ENCODE assay signal across 17 cellular contexts in the genomic region with DNA sequence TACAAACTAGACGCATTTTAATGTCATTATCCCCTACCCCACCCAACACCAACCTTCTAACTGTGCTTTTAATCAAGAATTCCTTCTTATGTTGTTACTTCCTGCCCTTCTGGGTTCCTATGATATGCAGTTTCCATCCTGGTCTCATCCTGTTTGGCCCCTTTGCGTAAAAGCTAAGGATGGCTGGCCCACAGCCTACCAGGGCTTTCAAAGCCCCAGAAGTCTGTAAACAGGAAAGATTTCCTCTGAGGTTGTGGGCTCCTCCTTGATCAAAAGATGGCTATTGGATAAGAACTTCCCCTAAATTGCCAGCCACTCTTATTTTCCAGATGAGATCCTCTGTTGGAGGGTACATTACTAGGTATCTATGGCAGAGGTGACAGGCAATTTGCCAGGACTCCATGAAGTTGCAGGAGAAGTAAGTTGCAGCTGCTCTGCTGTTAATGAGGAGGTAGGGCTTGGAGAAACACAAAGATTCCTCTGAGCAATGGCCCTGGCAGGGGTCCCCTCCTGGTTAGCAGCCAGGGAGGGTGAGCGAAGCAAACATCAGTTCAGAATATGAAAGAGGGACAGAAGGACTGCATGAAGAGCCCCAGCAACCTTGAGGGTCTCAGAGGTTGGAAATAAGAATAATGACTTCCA. TPM values are rescaled to one million over a fixed set of nuclear protein-coding genes. Genes with fewer than 3 reads are reported as not detected.
DNase-seq lines count a peak whose midpoint lies in the region; ATAC-seq, FAIRE-seq and TF ChIP-seq lines count a peak whose summit lies in the region.
"Had no signal": no experiment of that assay in that cellular context is flagged by ENCODE, and none has a peak within 500 bp of the region (broad histone marks: within the 10 kb centered on the region; RNA-seq: fewer than 3 reads in every experiment).

No MANE protein-coding gene starts in this region.

- no peak overlapping the region for H3K9ac ChIP-seq in endothelial cell of umbilical vein (replicated peaks; ENCODE audit: extremely low read depth, insufficient read depth, low read length)

- H3K4me2 ChIP-seq in endothelial cell of umbilical vein (ENCODE audit: insufficient read depth, low read length), result peak overlapping the region; percentile 12
- H3K4me2 ChIP-seq: smooth muscle cell had no signal

- POLR2A ChIA-PET in endothelial cell of umbilical vein (lab: Charles Lee), result no interaction called here
- POLR2A ChIA-PET in naive thymus-derived CD4-positive, alpha-beta T cell (lab: Charles Lee), result interaction anchor here (1.0 kb wide), 1 partner anchor 91 kb away, joined by 3 read pairs; no protein-coding TSS in a partner anchor

- no peaks in the 10 kb centered on the region for H4K20me1 ChIP-seq in endothelial cell of umbilical vein (replicated peaks; ENCODE audit: control insufficient read depth, extremely low read depth, insufficient read depth, low read length)

- CTCF ChIA-PET in endothelial cell of umbilical vein (lab: Charles Lee), result no interaction called here
- CTCF ChIA-PET in naive thymus-derived CD4-positive, alpha-beta T cell (lab: Charles Lee), result no interaction called here

- H3K27ac ChIP-seq in endothelial cell of umbilical vein (ENCODE audit: insufficient read depth, low read depth, low read length), result peak overlapping the region; percentile 30
- peak overlapping the region; percentile 72 for H3K27ac ChIP-seq in mesodermal cell (ENCODE audit: low read depth, low read length, severe bottlenecking)
- peak overlapping the region; percentile 14 to 19 for H3K27ac ChIP-seq in testis
- H3K27ac ChIP-seq in naive thymus-derived CD4-positive, alpha-beta T cell (ENCODE audit: low read depth, low read length), result no peak overlapping the region
- H3K27ac ChIP-seq: epithelial cell of prostate had no signal

- TF ChIP-seq POLR2A in endothelial cell of umbilical vein (IDR thresholded peaks at IDR 0.05; ENCODE audit: low read depth, low read length) (no peak), testis (IDR thresholded peaks at IDR 0.05) (no peak)

- no peaks in the 10 kb centered on the region for H3K9me3 ChIP-seq in endothelial cell of umbilical vein (replicated peaks; ENCODE audit: control insufficient read depth, insufficient read depth, low read length)
- H3K9me3 ChIP-seq in mesodermal cell (ENCODE audit: control insufficient read depth, low read length), result no peaks in the 10 kb centered on the region
- no peaks in the 10 kb centered on the region for H3K9me3 ChIP-seq in testis
- no peaks in the 10 kb centered on the region for H3K9me3 ChIP-seq in naive thymus-derived CD4-positive, alpha-beta T cell (ENCODE audit: control insufficient read depth in 2 of 3, low read length in 3 of 3)

- TF ChIP-seq CTCF in endothelial cell of umbilical vein (IDR thresholded peaks at IDR 0.05; ENCODE audit: extremely low read depth in 1 of 2, insufficient read depth in 1 of 2, low read depth in 1 of 2, low read length in 2 of 2), result no peak
- TF ChIP-seq CTCF in testis (IDR thresholded peaks at IDR 0.05), result no peak

- peaks cover 97% of the 10 kb centered on the region for H3K79me2 ChIP-seq in endothelial cell of umbilical vein (ENCODE audit: control insufficient read depth, insufficient read depth, low read length)

- peaks cover 34% of the 10 kb centered on the region for H3K4me1 ChIP-seq in endothelial cell of umbilical vein (ENCODE audit: control insufficient read depth, extremely low read depth, insufficient read depth, low read length)
- peaks cover 13% of the 10 kb centered on the region for H3K4me1 ChIP-seq in mesodermal cell (ENCODE audit: control insufficient read depth, insufficient read depth, low read length, poor library complexity, severe bottlenecking)
- H3K4me1 ChIP-seq in testis, result peaks cover 33% of the 10 kb centered on the region
- H3K4me1 ChIP-seq in naive thymus-derived CD4-positive, alpha-beta T cell (ENCODE audit: control insufficient read depth in 2 of 2, insufficient read depth in 2 of 2, low read length in 2 of 2), result peaks cover 0 to 5% of the 10 kb centered on the region in 2 donors

- peak overlapping the region in 2 of 9 donors; percentile 60 to 62 for H3K27ac Mint-ChIP-seq in naive thymus-derived CD4-positive, alpha-beta T cell
- H3K27ac Mint-ChIP-seq: immature natural killer cell had no signal

- peak; percentile 69 for FAIRE-seq in endothelial cell of umbilical vein (lab: Jason Lieb, UNC)
- FAIRE-seq: A204.1, K562 had no signal

- ATAC-seq in naive thymus-derived CD4-positive, alpha-beta T cell, result no peak
- ATAC-seq: K562 had no signal

- no peaks in the 10 kb centered on the region for H3K9me3 Mint-ChIP-seq in naive thymus-derived CD4-positive, alpha-beta T cell
- H3K9me3 Mint-ChIP-seq: immature natural killer cell had no signal

- no TSS peak for BruUV-seq in endothelial cell of umbilical vein (replicated peaks; lab: Mats Ljungman, UMichigan)

- H3K27me3 ChIP-seq in endothelial cell of umbilical vein (ENCODE audit: control insufficient read depth in 2 of 2, insufficient read depth in 2 of 2, low read length in 2 of 2) (no peaks in the 10 kb centered on the region), testis (no peaks in the 10 kb centered on the region)
- no peaks in the 10 kb centered on the region for H3K27me3 ChIP-seq in naive thymus-derived CD4-positive, alpha-beta T cell (ENCODE audit: control insufficient read depth in 2 of 2, insufficient read depth in 2 of 2, low read length in 2 of 2)

- H3K4me3 ChIP-seq in endothelial cell of umbilical vein (replicated peaks in 1 of 3; ENCODE audit: insufficient read depth in 1 of 3, low read depth in 1 of 3, low read length in 3 of 3) (no peak overlapping the region), mesodermal cell (ENCODE audit: extremely low read depth, insufficient read depth, low read length, poor library complexity, severe bottlenecking) (no peak overlapping the region), testis (no peak overlapping the region)
- no peak overlapping the region for H3K4me3 ChIP-seq in naive thymus-derived CD4-positive, alpha-beta T cell (ENCODE audit: low read length)
- H3K4me3 ChIP-seq: K562, smooth muscle cell had no signal

- peaks cover 0 to 7% (median 0%) of the 10 kb centered on the region in 5 donors for H3K27me3 Mint-ChIP-seq in naive thymus-derived CD4-positive, alpha-beta T cell

- no peak overlapping the region for H2AFZ ChIP-seq in endothelial cell of umbilical vein (ENCODE audit: low read depth, low read length)

- H3K36me3 ChIP-seq in endothelial cell of umbilical vein (ENCODE audit: control insufficient read depth in 2 of 2, extremely low read depth in 1 of 2, insufficient read depth in 2 of 2, low read length in 2 of 2) (peaks cover 4 to 5% of the 10 kb centered on the region in 2 experiments), mesodermal cell (ENCODE audit: control insufficient read depth, insufficient read depth, low read length) (peaks cover 30% of the 10 kb centered on the region), testis (ENCODE audit: low read depth, missing control alignments) (no peaks in the 10 kb centered on the region)
- H3K36me3 ChIP-seq in naive thymus-derived CD4-positive, alpha-beta T cell (ENCODE audit: control insufficient read depth in 2 of 3, insufficient read depth in 3 of 3, low read length in 3 of 3), result no peaks in the 10 kb centered on the region

- dilution Hi-C loops in endothelial cell of umbilical vein (cut with MboI; ENCODE audit: extremely low pct_ligation_motif_present, low sequenced_read_pairs), result no loop called here

- WGBS in mesodermal cell (ENCODE audit: insufficient coverage in 2 of 2), 2 experiments, result 70 to 82% methylated on average over 2 to 3 of the region's 3 CpGs
- WGBS in testis, 2 donors, result 68 to 70% methylated on average over 3 of the region's 3 CpGs

- DNase-seq in NCI-H2171 treated with DMSO at 0.1 percent for 48 hours (lab: John Stamatoyannopoulos, UW) (peak; percentile 3), NCI-H2171 (lab: John Stamatoyannopoulos, UW) (no peak), endothelial cell of umbilical vein (ENCODE audit: low read depth, low spot score) (peak; percentile 71), testis (no peak), A172 (ENCODE audit: low spot score) (no peak)
- no peak for DNase-seq in activated naive CD4-positive, alpha-beta T cell treated with anti-CD3 and anti-CD28 coated beads, Interleukin-2, amount 50 U/mL, for 16 hours
- no peak for DNase-seq in naive thymus-derived CD4-positive, alpha-beta T cell
- DNase-seq: activated effector memory CD4-positive, alpha-beta T cell treated with anti-CD3 and anti-CD28 coated beads, Interleukin-2, amount 50 U/mL, for 16 hours; immature natural killer cell; NCI-H1105 treated with DMSO at 0.1 percent for 48 hours; NCI-H2227 treated with DMSO at 0.1 percent for 48 hours; occipital lobe had no signal

- intact Hi-C loops in endothelial cell of umbilical vein (cut with micrococcal nuclease) (loop anchor here (2.0 kb wide), 1 partner anchor 30 kb away; no protein-coding TSS in a partner anchor), testis (cut with DNase I; ENCODE audit: low total_unique reads) (no loop called here)
- intact Hi-C loops in naive thymus-derived CD4-positive, alpha-beta T cell (cut with micrococcal nuclease), result no loop called here

- peaks cover 0 to 50% (median 36%) of the 10 kb centered on the region in 7 donors for H3K4me1 Mint-ChIP-seq in naive thymus-derived CD4-positive, alpha-beta T cell
- H3K4me1 Mint-ChIP-seq: immature natural killer cell had no signal

- peak overlapping the region in 2 of 10 donors; percentile 18 to 27 for H3K4me3 Mint-ChIP-seq in naive thymus-derived CD4-positive, alpha-beta T cell
- H3K4me3 Mint-ChIP-seq: immature natural killer cell had no signal

- H3K36me3 Mint-ChIP-seq in naive thymus-derived CD4-positive, alpha-beta T cell, result no peaks in the 10 kb centered on the region
- H3K36me3 Mint-ChIP-seq: immature natural killer cell had no signal

- H3K9me1 ChIP-seq in endothelial cell of umbilical vein (replicated peaks; ENCODE audit: control insufficient read depth, extremely low read depth, insufficient read depth, low read length), result no peaks in the 10 kb centered on the region

RNA-seq across cellular contexts. Expression of a gene that starts 32.2 kb away (rescaled TPM):
- total RNA-seq in endothelial cell of umbilical vein (245 and 306 TPM in 2 replicates), testis (10 to 100 TPM; 15.9 to 17.1 TPM)
- polyA plus RNA-seq in endothelial cell of umbilical vein (104 and 122 TPM in 2 replicates), testis (ENCODE audit: insufficient read depth, low read depth, low replicate concordance) (23.8 TPM)
- 102 and 113 TPM in 2 replicates for polyA plus RNA-seq in endothelial cell of umbilical vein (2011; cell fraction: cytosol; rRNA removed)
- polyA plus RNA-seq in endothelial cell of umbilical vein (2011; cell fraction: nucleus; rRNA removed), result 172 and 240 TPM in 2 replicates
- 254 and 260 TPM in 2 replicates for polyA plus RNA-seq in endothelial cell of umbilical vein (2012)
- 288 and 312 TPM in 2 replicates for polyA minus RNA-seq in endothelial cell of umbilical vein
- polyA minus RNA-seq in endothelial cell of umbilical vein (2011; cell fraction: cytosol; rRNA and poly(A)+ RNA removed), result 21.4 TPM
- 288 and 311 TPM in 2 replicates for polyA minus RNA-seq in endothelial cell of umbilical vein (2011; cell fraction: nucleus; rRNA and poly(A)+ RNA removed)
- 131 TPM for polyA plus RNA-seq in mesodermal cell (2013, experiment 1 of 2)
- 119 TPM for polyA plus RNA-seq in mesodermal cell (2013, experiment 2 of 2)
- total RNA-seq in A172 (2014; rRNA removed; shearing (Covaris generic)), result 134 and 136 TPM in 2 replicates
- 1 to 10 TPM in 4 of 5 experiments, under 1 TPM in 1; 0.72 to 4.6 (median 1.6) TPM for total RNA-seq in naive thymus-derived CD4-positive, alpha-beta T cell
- not detected for polyA plus RNA-seq in naive thymus-derived CD4-positive, alpha-beta T cell

Comparison
In these comparisons a context has a peak if more than half of its experiments do, and no peak if none do; other contexts are left out.
1. DNase-seq: peak in NCI-H2171 treated with DMSO at 0.1 percent for 48 hours (single experiment) and endothelial cell of umbilical vein (single experiment); none in NCI-H2171 (single experiment), testis (single experiment), activated naive CD4-positive, alpha-beta T cell treated with anti-CD3 and anti-CD28 coated beads, Interleukin-2, amount 50 U/mL, for 16 hours (single experiment), A172 (single experiment) and naive thymus-derived CD4-positive, alpha-beta T cell (0 of 9).